ENCODE assay signal across 12 cellular contexts in the genomic region with DNA sequence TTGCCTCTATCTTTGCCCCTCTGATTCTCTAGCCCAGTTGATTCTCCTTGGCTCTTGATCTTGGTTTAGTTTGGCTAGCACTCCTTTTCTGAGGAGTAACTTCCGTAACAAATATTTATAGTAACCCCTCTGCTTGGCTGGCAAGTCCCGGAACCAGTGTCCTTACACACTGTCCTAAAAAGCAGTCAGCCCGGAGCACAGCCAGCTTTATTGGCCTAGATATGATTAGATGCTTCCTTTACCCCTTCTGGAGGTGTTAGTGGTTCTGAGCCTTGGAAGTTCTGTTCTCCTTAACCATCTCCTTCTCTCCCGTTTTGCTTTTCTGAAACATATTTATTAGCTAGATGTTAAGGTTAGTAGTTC. TPM values are rescaled to one million over a fixed set of nuclear protein-coding genes. Genes with fewer than 3 reads are reported as not detected.
DNase-seq lines count a peak whose midpoint lies in the region; ATAC-seq, FAIRE-seq and TF ChIP-seq lines count a peak whose summit lies in the region.
"Had no signal": no experiment of that assay in that cellular context is flagged by ENCODE, and none has a peak within 500 bp of the region (broad histone marks: within the 10 kb centered on the region; RNA-seq: fewer than 3 reads in every experiment).

No MANE protein-coding gene starts in this region.

- peaks cover 5% of the 10 kb centered on the region for H3F3A ChIP-seq in PC-3 (ENCODE audit: low read length, unreplicated experiment)

- POLR2A ChIA-PET in A549 (lab: Yijun Ruan, JAX) (interaction anchor here (0.9 kb wide), 1 partner anchor 14 kb away, joined by 4 read pairs; no protein-coding TSS in a partner anchor), PC-3 (lab: Charles Lee; ENCODE audit: unreplicated experiment) (interaction anchor here (0.6 to 0.9 kb wide), 2 partner anchors 101 to 113 kb away, joined by 3 read pairs; partner anchors contain the start of gene RMRP)

- intact Hi-C loops in PC-3 (cut with micrococcal nuclease): loop anchor here (1.0 to 10.0 kb wide), 2 partner anchors 14 to 54 kb away; partner anchors contain the start of genes FAM221B and TMEM8B
- intact Hi-C loops in heart left ventricle (cut with DNase I): no loop called here
- intact Hi-C loops in psoas muscle (cut with DNase I): no loop called here
- intact Hi-C loops in Calu3 (cut with micrococcal nuclease; ENCODE audit: unreplicated experiment): no loop called here

- 0 out of 2 replicates have a peak overlapping the region, but pooled peaks have one; percentile 29 for H2AFZ ChIP-seq in PC-3 (ENCODE audit: low read length)

- CTCF ChIA-PET in A549 (lab: Yijun Ruan, JAX) (interaction anchor here (0.8 to 13.6 kb wide), 7 partner anchors 15 to 121 kb away, joined by 3 to 122 read pairs (median 6); partner anchors contain the start of gene SPAG8), PC-3 (lab: Charles Lee) (interaction anchor here (0.6 to 1.7 kb wide), 2 partner anchors 10 to 22 kb away, joined by 6 to 7 read pairs; partner anchors contain the start of genes GBA2 and RGP1), Calu3 (lab: Charles Lee) (no interaction called here)

- H3K4me3 ChIP-seq in A549 (no peak overlapping the region), PC-3 (ENCODE audit: low read length) (peak overlapping the region; percentile 22; the same call in 1 of the 2 replicates), heart left ventricle (peak overlapping the region in 1 of 12 donors; percentile 21), psoas muscle (no peak overlapping the region), endodermal cell (ENCODE audit: low read length) (no peak overlapping the region)

- 42% methylated on average over 4 of the region's 4 CpGs for WGBS in A549 (ENCODE audit: missing lambda C conversion rate)
- 2 to 21% (median 5%) methylated on average over 4 of the region's 4 CpGs for WGBS in heart left ventricle, 4 donors
- WGBS in psoas muscle, 3 donors: 3 to 10% (median 3%) methylated on average over 4 of the region's 4 CpGs
- 95 to 100% methylated on average over 1 to 3 of the region's 4 CpGs for WGBS in endodermal cell (ENCODE audit: insufficient coverage in 1 of 2, insufficient read length in 1 of 2), 2 experiments

- ATAC-seq in A549 (peak in 1 of 2 experiments; percentile 55; a peak in 3 of 6 replicates), PC-3 (peak; percentile 79), heart left ventricle (peak; percentile 88 to 92 (median 90)), psoas muscle (peak; percentile 85 to 93 (median 89)), GM19328 (IDR thresholded peaks at IDR 0.05; ENCODE audit: unreplicated experiment) (no peak)
- ATAC-seq: activated CD4-positive, CD25-positive, alpha-beta regulatory T cell treated with anti-CD3 and anti-CD28 coated beads, Interleukin-2, amount 50 U/mL, for 24 hours had no signal

- H3K9me3 ChIP-seq in A549 (no peaks in the 10 kb centered on the region), PC-3 (ENCODE audit: low read length) (no peaks in the 10 kb centered on the region), heart left ventricle (no peaks in the 10 kb centered on the region), psoas muscle (no peaks in the 10 kb centered on the region), endodermal cell (ENCODE audit: control insufficient read depth, low read length) (no peaks in the 10 kb centered on the region)

- H3K4me3 Mint-ChIP-seq in Calu3 (ENCODE audit: low read depth, unreplicated experiment): no peak overlapping the region
- no peak overlapping the region for H3K4me3 Mint-ChIP-seq in endodermal cell
- H3K4me3 Mint-ChIP-seq: IgD-negative memory B cell, neural crest cell had no signal

- no peak overlapping the region for H3K27ac ChIP-seq in A549
- peak overlapping the region; percentile 64 for H3K27ac ChIP-seq in PC-3 (ENCODE audit: low read length)
- H3K27ac ChIP-seq in heart left ventricle: peak overlapping the region; percentile 6 to 73 (median 52)
- H3K27ac ChIP-seq in psoas muscle: peak overlapping the region; percentile 68
- H3K27ac ChIP-seq in endodermal cell (ENCODE audit: low read depth, low read length): no peak overlapping the region

- H3K27me3 Mint-ChIP-seq in Calu3 (ENCODE audit: unreplicated experiment) (no peaks in the 10 kb centered on the region), endodermal cell (ENCODE audit: insufficient read depth) (no peaks in the 10 kb centered on the region)
- H3K27me3 Mint-ChIP-seq: IgD-negative memory B cell had no signal

- no peak for TF ChIP-seq EP300 in A549 (IDR thresholded peaks at IDR 0.05)

- H3K9ac ChIP-seq in PC-3 (ENCODE audit: low read length) (no peak overlapping the region), endodermal cell (ENCODE audit: extremely low read depth, low read length, poor library complexity, severe bottlenecking) (no peak overlapping the region)

- no peaks in the 10 kb centered on the region for H3K36me3 ChIP-seq in PC-3 (ENCODE audit: low read depth, low read length)
- H3K36me3 ChIP-seq in heart left ventricle: no peaks in the 10 kb centered on the region
- no peaks in the 10 kb centered on the region for H3K36me3 ChIP-seq in psoas muscle (ENCODE audit: insufficient read depth in 1 of 2, low read depth in 1 of 2)
- no peaks in the 10 kb centered on the region for H3K36me3 ChIP-seq in endodermal cell (ENCODE audit: control insufficient read depth, insufficient read depth, low read length)

- TSS peak; percentile 87 for BruUV-seq in PC-3 (replicated peaks; lab: Mats Ljungman, UMichigan)
- no TSS peak for BruUV-seq in Calu3 (replicated peaks; lab: Mats Ljungman, UMichigan)

- no peaks in the 10 kb centered on the region for H3K79me2 ChIP-seq in PC-3 (ENCODE audit: low read length)

- H3K9me3 Mint-ChIP-seq in Calu3 (ENCODE audit: low read depth, unreplicated experiment): no peaks in the 10 kb centered on the region
- H3K9me3 Mint-ChIP-seq in endodermal cell: no peaks in the 10 kb centered on the region
- H3K9me3 Mint-ChIP-seq: IgD-negative memory B cell, neural crest cell had no signal

- peaks cover 4% of the 10 kb centered on the region for H3K36me3 Mint-ChIP-seq in Calu3 (ENCODE audit: insufficient read depth, unreplicated experiment)
- H3K36me3 Mint-ChIP-seq in endodermal cell (ENCODE audit: low read depth): no peaks in the 10 kb centered on the region
- H3K36me3 Mint-ChIP-seq: IgD-negative memory B cell had no signal

- TF ChIP-seq POLR2A in A549 (IDR thresholded peaks at IDR 0.05; ENCODE audit: low read length): no peak
- TF ChIP-seq POLR2A in heart left ventricle (IDR thresholded peaks at IDR 0.05): no peak

- H3K4me1 Mint-ChIP-seq in Calu3 (ENCODE audit: low read depth, unreplicated experiment) (peaks cover 7% of the 10 kb centered on the region), endodermal cell (peaks cover 12% of the 10 kb centered on the region)

- H3K4me1 ChIP-seq in A549 (peaks cover 23% of the 10 kb centered on the region), PC-3 (ENCODE audit: insufficient read depth, low read length) (peaks cover 37% of the 10 kb centered on the region), heart left ventricle (peaks cover 5 to 29% (median 22%) of the 10 kb centered on the region in 12 donors), psoas muscle (peaks cover 31% of the 10 kb centered on the region), endodermal cell (ENCODE audit: control insufficient read depth, insufficient read depth, low read length) (no peaks in the 10 kb centered on the region)

- peak; percentile 36 for FAIRE-seq in A549 (lab: Jason Lieb, UNC)

- H3K27ac Mint-ChIP-seq in Calu3 (ENCODE audit: unreplicated experiment) (no peak overlapping the region), endodermal cell (no peak overlapping the region)
- H3K27ac Mint-ChIP-seq: IgD-negative memory B cell had no signal

- H3K27me3 ChIP-seq in PC-3 (ENCODE audit: low read length) (no peaks in the 10 kb centered on the region), heart left ventricle (no peaks in the 10 kb centered on the region), psoas muscle (ENCODE audit: insufficient read depth in 3 of 3, low read length in 2 of 3) (no peaks in the 10 kb centered on the region), endodermal cell (ENCODE audit: control insufficient read depth, insufficient read depth, low read length, poor library complexity, severe bottlenecking) (no peaks in the 10 kb centered on the region)

- H3K4me2 ChIP-seq in A549 (peak overlapping the region; percentile 61), PC-3 (ENCODE audit: low read length) (peak overlapping the region; percentile 58)

- no peak for TF ChIP-seq CTCF in A549 (IDR thresholded peaks at IDR 0.05)
- TF ChIP-seq CTCF in PC-3 (conservative IDR thresholded peaks at IDR 0.05; ENCODE audit: low read depth, low read length): no peak
- no peak for TF ChIP-seq CTCF in heart left ventricle (IDR thresholded peaks at IDR 0.05)
- TF ChIP-seq CTCF in psoas muscle (IDR thresholded peaks at IDR 0.05): no peak
- no peak for TF ChIP-seq CTCF in Calu3 (IDR thresholded peaks at IDR 0.05; ENCODE audit: unreplicated experiment)
- no peak for TF ChIP-seq CTCF in endodermal cell (conservative IDR thresholded peaks at IDR 0.05)

- TF ChIP-seq RAD21 in A549 (conservative IDR thresholded peaks at IDR 0.05 in 1 of 2, IDR thresholded peaks at IDR 0.05 in 1 of 2): no peak

- DNase-seq in A549 (ENCODE audit: low read depth in 1 of 2, low spot score in 1 of 2): no peak
- DNase-seq in PC-3: peak; percentile 35
- peak in 4 of 5 donors; percentile 36 to 65 (median 54) for DNase-seq in heart left ventricle
- DNase-seq in psoas muscle: peak; percentile 42 to 80
- no peak for DNase-seq in NCI-H345 (lab: John Stamatoyannopoulos, UW)
- no peak for DNase-seq in Calu3
- DNase-seq in endodermal cell: no peak
- DNase-seq: activated T-cell treated with anti-CD3 and anti-CD28 coated beads for 4 hours had no signal

- H3K9me2 ChIP-seq in PC-3 (replicated peaks; ENCODE audit: low read length): no peaks in the 10 kb centered on the region

- no peaks in the 10 kb centered on the region for H4K20me1 ChIP-seq in PC-3 (ENCODE audit: low read length)

RNA-seq across cellular contexts. Expression of gene MSMP, which starts 17.0 kb away (rescaled TPM):
- polyA plus RNA-seq in A549 (2011; rRNA removed): 0.24 TPM in 1 of 2 replicates, not detected in the other
- 0.19 and 0.30 TPM in 2 replicates for polyA plus RNA-seq in A549 (2012; cell fraction: cytosol; rRNA removed)
- polyA plus RNA-seq in A549 (2012; cell fraction: nucleus; rRNA removed): not detected in 2 replicates
- not detected in 3 replicates for polyA plus RNA-seq in A549 (2017; fragmentation: RNase III; extraction: RNeasy Plus Mini Kit Qiagen cat#74134 plus additional on column Dnase treatment)
- 0.70 TPM in 1 of 2 replicates, not detected in the other for polyA minus RNA-seq in A549 (2011; rRNA and poly(A)+ RNA removed)
- total RNA-seq in PC-3 (2014; rRNA removed): 145 and 149 TPM in 2 replicates
- total RNA-seq in heart left ventricle: not detected
- polyA plus RNA-seq in heart left ventricle: under 1 TPM in 1 of 2 donors, not detected in 1; 0.26 TPM
- total RNA-seq in psoas muscle: not detected
- polyA plus RNA-seq in psoas muscle: 1 to 10 TPM in 1 of 3 donors, under 1 TPM in 1, not detected in 1; 0.16 to 1.2 TPM
- not detected in 2 replicates for total RNA-seq in Calu3 (2022)
- total RNA-seq in endodermal cell: under 1 TPM in 1 of 2 donors, not detected in 1; 0.66 TPM
- polyA plus RNA-seq in endodermal cell (2013, experiment 1 of 2): not detected
- polyA plus RNA-seq in endodermal cell (2013, experiment 2 of 2): not detected
- total RNA-seq: neural crest cell had no signal

RNA-seq across cellular contexts. Expression of gene NPR2, which starts 20.3 kb away (rescaled TPM):
- 18.8 and 22.8 TPM in 2 replicates for polyA plus RNA-seq in A549 (2011; rRNA removed)
- 9.4 and 11.4 TPM in 2 replicates for polyA plus RNA-seq in A549 (2012; cell fraction: cytosol; rRNA removed)
- 29.7 and 32.6 TPM in 2 replicates for polyA plus RNA-seq in A549 (2012; cell fraction: nucleus; rRNA removed)
- 7.8 to 8.2 TPM (median 7.8 TPM) in 3 replicates for polyA plus RNA-seq in A549 (2017; fragmentation: RNase III; extraction: RNeasy Plus Mini Kit Qiagen cat#74134 plus additional on column Dnase treatment)
- 11.9 and 13.4 TPM in 2 replicates for polyA minus RNA-seq in A549 (2011; rRNA and poly(A)+ RNA removed)
- total RNA-seq in PC-3 (2014; rRNA removed): 1.0 and 1.5 TPM in 2 replicates
- 10 to 100 TPM; 15.2 to 36.4 (median 23.7) TPM for total RNA-seq in heart left ventricle
- polyA plus RNA-seq in heart left ventricle: 10 to 100 TPM; 10.2 to 14.5 TPM
- 10 to 100 TPM; 14.7 to 28.4 (median 18.3) TPM for total RNA-seq in psoas muscle
- 10 to 100 TPM in 1 of 3 donors, 1 to 10 TPM in 2; 8.7 to 27.2 (median 9.2) TPM for polyA plus RNA-seq in psoas muscle
- total RNA-seq in Calu3 (2022): 16.8 and 19.2 TPM in 2 replicates
- 10 to 100 TPM; 22.9 to 26.0 TPM for total RNA-seq in endodermal cell
- polyA plus RNA-seq in endodermal cell (2013, experiment 1 of 2): 22.9 TPM
- polyA plus RNA-seq in endodermal cell (2013, experiment 2 of 2): 20.2 TPM

RNA-seq across cellular contexts. Expression of gene RGP1, which starts 22.0 kb away (rescaled TPM):
- polyA plus RNA-seq in A549 (2011; rRNA removed) (16.6 and 20.2 TPM in 2 replicates), A549 (2017; fragmentation: RNase III; extraction: RNeasy Plus Mini Kit Qiagen cat#74134 plus additional on column Dnase treatment) (15.0 to 16.1 TPM (median 15.3 TPM) in 3 replicates), heart left ventricle (10 to 100 TPM; 14.7 to 29.8 TPM), psoas muscle (10 to 100 TPM; 10.7 to 34.6 (median 24.0) TPM)
- 7.6 and 10.0 TPM in 2 replicates for polyA plus RNA-seq in A549 (2012; cell fraction: cytosol; rRNA removed)
- 10.2 and 12.0 TPM in 2 replicates for polyA plus RNA-seq in A549 (2012; cell fraction: nucleus; rRNA removed)
- 27.4 and 28.8 TPM in 2 replicates for polyA minus RNA-seq in A549 (2011; rRNA and poly(A)+ RNA removed)
- total RNA-seq in PC-3 (2014; rRNA removed) (13.8 and 14.3 TPM in 2 replicates), heart left ventricle (10 to 100 TPM; 25.4 to 38.8 (median 32.7) TPM), psoas muscle (10 to 100 TPM; 32.3 to 51.0 (median 37.4) TPM), Calu3 (2022) (26.6 and 31.6 TPM in 2 replicates), endodermal cell (10 to 100 TPM; 24.6 to 30.1 TPM)
- 21.1 TPM for polyA plus RNA-seq in endodermal cell (2013, experiment 1 of 2)
- polyA plus RNA-seq in endodermal cell (2013, experiment 2 of 2): 20.2 TPM

RNA-seq across cellular contexts. Expression of gene GBA2, which starts 22.0 kb away (rescaled TPM):
- polyA plus RNA-seq in A549 (2011; rRNA removed) (40.0 and 47.4 TPM in 2 replicates), A549 (2017; fragmentation: RNase III; extraction: RNeasy Plus Mini Kit Qiagen cat#74134 plus additional on column Dnase treatment) (34.8 to 39.5 TPM (median 38.9 TPM) in 3 replicates), heart left ventricle (10 to 100 TPM; 54.1 to 96.2 TPM), psoas muscle (100 to 1,000 TPM in 1 of 3 donors, 10 to 100 TPM in 2; 47.0 to 107 (median 47.4) TPM)
- 39.1 and 41.6 TPM in 2 replicates for polyA plus RNA-seq in A549 (2012; cell fraction: cytosol; rRNA removed)
- polyA plus RNA-seq in A549 (2012; cell fraction: nucleus; rRNA removed): 165 and 194 TPM in 2 replicates
- 55.3 and 57.9 TPM in 2 replicates for polyA minus RNA-seq in A549 (2011; rRNA and poly(A)+ RNA removed)
- total RNA-seq in PC-3 (2014; rRNA removed) (60.9 and 81.7 TPM in 2 replicates), heart left ventricle (10 to 100 TPM; 52.1 to 93.8 (median 65.5) TPM), psoas muscle (10 to 100 TPM; 36.1 to 83.6 (median 50.1) TPM), Calu3 (2022) (62.4 and 62.7 TPM in 2 replicates), endodermal cell (100 to 1,000 TPM; 107 to 117 TPM)
- polyA plus RNA-seq in endodermal cell (2013, experiment 1 of 2): 73.2 TPM
- 61.5 TPM for polyA plus RNA-seq in endodermal cell (2013, experiment 2 of 2)

RNA-seq across cellular contexts. Expression of gene CREB3, which starts 38.6 kb away (rescaled TPM):
- polyA plus RNA-seq in A549 (2011; rRNA removed) (33.3 and 36.0 TPM in 2 replicates), A549 (2017; fragmentation: RNase III; extraction: RNeasy Plus Mini Kit Qiagen cat#74134 plus additional on column Dnase treatment) (51.3 to 54.0 TPM (median 51.7 TPM) in 3 replicates), heart left ventricle (10 to 100 TPM; 26.7 to 49.4 TPM), psoas muscle (10 to 100 TPM; 20.9 to 55.1 (median 27.8) TPM)
- polyA plus RNA-seq in A549 (2012; cell fraction: cytosol; rRNA removed): 27.6 and 32.3 TPM in 2 replicates
- polyA plus RNA-seq in A549 (2012; cell fraction: nucleus; rRNA removed): 25.8 and 30.9 TPM in 2 replicates
- 22.9 and 28.3 TPM in 2 replicates for polyA minus RNA-seq in A549 (2011; rRNA and poly(A)+ RNA removed)
- total RNA-seq in PC-3 (2014; rRNA removed) (34.8 and 47.1 TPM in 2 replicates), heart left ventricle (10 to 100 TPM; 16.1 to 38.0 (median 25.5) TPM), psoas muscle (10 to 100 TPM; 16.1 to 22.4 (median 20.5) TPM), Calu3 (2022) (26.5 and 29.4 TPM in 2 replicates), endodermal cell (10 to 100 TPM; 28.1 to 33.6 TPM)
- 31.0 TPM for polyA plus RNA-seq in endodermal cell (2013, experiment 1 of 2)
- 28.4 TPM for polyA plus RNA-seq in endodermal cell (2013, experiment 2 of 2)

Comparison
In these comparisons a context has a peak if more than half of its experiments do, and no peak if none do; other contexts are left out.
1. DNase-seq: peak in PC-3 (single experiment), heart left ventricle (4 of 5) and psoas muscle (2 of 2); none in A549 (0 of 2), NCI-H345 (single experiment), Calu3 (single experiment) and endodermal cell (single experiment).
2. H3K27ac ChIP-seq: peak in PC-3 (single experiment), heart left ventricle (12 of 12) and psoas muscle (single experiment); none in A549 (0 of 2) and endodermal cell (single experiment).
3. RNA of gene MSMP, which starts 17.0 kb away (total RNA-seq): 145 to 149 TPM in PC-3; 0.66 TPM in endodermal cell, not detected in Calu3, not detected in psoas muscle and not detected in heart left ventricle; every median in the first group is over 10 times any median in the second.